ENCODE assay signal across 25 cellular contexts in the genomic region with DNA sequence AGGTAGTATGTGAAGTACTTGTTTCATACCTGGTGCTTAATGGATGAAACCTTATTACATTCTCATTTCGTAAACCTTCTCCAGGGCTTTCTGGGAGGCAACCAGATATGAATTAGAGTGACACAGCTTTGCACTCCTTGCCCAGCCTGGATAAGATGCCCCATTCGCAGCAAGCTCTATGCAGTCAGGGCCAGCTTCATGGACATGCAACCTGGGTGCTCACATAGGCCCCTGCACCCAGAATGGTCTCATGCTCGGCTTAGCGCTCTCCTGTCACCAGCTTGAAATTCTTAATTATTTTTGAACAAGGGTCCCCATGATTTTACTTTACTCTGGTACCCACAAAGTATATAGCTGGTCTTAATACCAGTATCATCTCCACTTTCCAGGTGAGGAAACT. TPM values are rescaled to one million over a fixed set of nuclear protein-coding genes. Genes with fewer than 3 reads are reported as not detected.
DNase-seq lines count a peak whose midpoint lies in the region; ATAC-seq and TF ChIP-seq lines count a peak whose summit lies in the region.
"Had no signal": no experiment of that assay in that cellular context is flagged by ENCODE, and none has a peak within 500 bp of the region (broad histone marks: within the 10 kb centered on the region; RNA-seq: fewer than 3 reads in every experiment).

No MANE protein-coding gene starts in this region.

- POLR2A ChIA-PET in naive thymus-derived CD4-positive, alpha-beta T cell (lab: Charles Lee), result no interaction called here

- CTCF ChIA-PET in naive thymus-derived CD4-positive, alpha-beta T cell (lab: Charles Lee), result interaction anchor here (1.7 kb wide), 1 partner anchor 29 kb away, joined by 5 read pairs; no protein-coding TSS in a partner anchor

- H3K9me3 ChIP-seq in esophagus squamous epithelium (peaks cover 0 to 7% (median 6%) of the 10 kb centered on the region in 3 donors), sigmoid colon (peaks cover 0 to 7% (median 0%) of the 10 kb centered on the region in 4 donors)
- peaks cover 0 to 8% (median 0%) of the 10 kb centered on the region in 3 experiments for H3K9me3 ChIP-seq in naive thymus-derived CD4-positive, alpha-beta T cell (ENCODE audit: control insufficient read depth in 2 of 3, low read length in 3 of 3)

- H3K4me3 ChIP-seq in esophagus squamous epithelium, result no peak overlapping the region
- no peak overlapping the region for H3K4me3 ChIP-seq in sigmoid colon
- H3K4me3 ChIP-seq in naive thymus-derived CD4-positive, alpha-beta T cell (ENCODE audit: low read length), result no peak overlapping the region
- H3K4me3 ChIP-seq: dorsolateral prefrontal cortex, K562, left lung, smooth muscle cell had no signal

- no peak for ATAC-seq in natural killer cell treated with Interleukin-12 subunit alpha and Interleukin-12 subunit beta and Interleukin-15 and Interleukin-18, amount 100 ng/mL, for 72 hours
- ATAC-seq in natural killer cell (no peak), GM21526 (IDR thresholded peaks at IDR 0.05; ENCODE audit: low FRiP score, unreplicated experiment) (no peak)
- no peak for ATAC-seq in naive thymus-derived CD4-positive, alpha-beta T cell
- ATAC-seq: activated naive CD8-positive, alpha-beta T cell treated with anti-CD3 and anti-CD28 coated beads, Interleukin-2, amount 50 U/mL, for 24 hours; K562; left lung; stimulated activated naive CD8-positive, alpha-beta T cell treated with anti-CD3 and anti-CD28 coated beads, Interleukin-15, Interleukin-2, amounts not matched to agents 100 U/mL and 50 U/mL, for 24 hours had no signal

- TF ChIP-seq EP300 in sigmoid colon (IDR thresholded peaks at IDR 0.05), result no peak

- peaks cover 18 to 35% of the 10 kb centered on the region in 2 donors for H3K4me1 Mint-ChIP-seq in natural killer cell treated with Interleukin-12 subunit alpha and Interleukin-12 subunit beta and Interleukin-15 and Interleukin-18, amount 100 ng/mL, for 72 hours (ENCODE audit: low read depth in 2 of 2)
- H3K4me1 Mint-ChIP-seq in natural killer cell, result peaks cover 12 to 39% of the 10 kb centered on the region in 2 donors
- H3K4me1 Mint-ChIP-seq in naive thymus-derived CD4-positive, alpha-beta T cell, result peaks cover 0 to 58% (median 0%) of the 10 kb centered on the region in 7 donors

- TF ChIP-seq POLR2A in esophagus squamous epithelium (IDR thresholded peaks at IDR 0.05), result no peak
- no peak for TF ChIP-seq POLR2A in sigmoid colon (IDR thresholded peaks at IDR 0.05)

- H3K27me3 ChIP-seq in esophagus squamous epithelium (peaks cover 0 to 15% (median 0%) of the 10 kb centered on the region in 4 donors), sigmoid colon (no peaks in the 10 kb centered on the region)
- H3K27me3 ChIP-seq in naive thymus-derived CD4-positive, alpha-beta T cell (ENCODE audit: control insufficient read depth in 2 of 2, insufficient read depth in 2 of 2, low read length in 2 of 2), result no peaks in the 10 kb centered on the region
- H3K27me3 ChIP-seq: dorsolateral prefrontal cortex, left lung had no signal

- peak; percentile 12 for DNase-seq in natural killer cell treated with Interleukin-12 subunit alpha and Interleukin-12 subunit beta and Interleukin-15 and Interleukin-18, amount 100 ng/mL, for 72 hours (ENCODE audit: low spot score)
- DNase-seq in natural killer cell, result no peak
- DNase-seq in esophagus squamous epithelium (lab: John Stamatoyannopoulos, UW), result no peak
- peak; percentile 9 for DNase-seq in sigmoid colon
- no peak for DNase-seq in iPS-NIHi7 (ENCODE audit: extremely low spot score)
- no peak for DNase-seq in naive thymus-derived CD4-positive, alpha-beta T cell
- no peak for DNase-seq in COLO829 (ENCODE audit: low spot score)
- DNase-seq: activated CD4-positive, alpha-beta T cell treated with anti-CD3 and anti-CD28 coated beads, Interleukin-2, amount 50 U/mL, for 48 hours; activated CD8-positive, alpha-beta memory T cell treated with anti-CD3 and anti-CD28 coated beads, Interleukin-2, amount 50 U/mL, for 4 hours; activated naive CD4-positive, alpha-beta T cell; activated naive CD8-positive, alpha-beta T cell treated with anti-CD3 and anti-CD28 coated beads, Interleukin-2, amount 50 U/mL, for 24 hours; COR-L47; dorsolateral prefrontal cortex; left lung; NCI-H1092 treated with DMSO at 0.1 percent for 48 hours; NCI-H1694 treated with DMSO at 0.1 percent for 48 hours; NCI-H82; occipital lobe; stimulated activated CD4-positive, alpha-beta T cell treated with anti-CD3 and anti-CD28 coated beads, Interleukin-2, amount 100 ng/mL, for 24 hours; T-helper 2 cell had no signal

- peaks cover 3% of the 10 kb centered on the region for H3K9me3 Mint-ChIP-seq in natural killer cell treated with Interleukin-12 subunit alpha and Interleukin-12 subunit beta and Interleukin-15 and Interleukin-18, amount 100 ng/mL, for 72 hours
- peaks cover 0 to 10% of the 10 kb centered on the region in 2 donors for H3K9me3 Mint-ChIP-seq in natural killer cell
- H3K9me3 Mint-ChIP-seq in naive thymus-derived CD4-positive, alpha-beta T cell, result peaks cover 0 to 20% (median 5%) of the 10 kb centered on the region in 11 donors

- peaks cover 0 to 2% of the 10 kb centered on the region in 2 donors for H3K27me3 Mint-ChIP-seq in natural killer cell treated with Interleukin-12 subunit alpha and Interleukin-12 subunit beta and Interleukin-15 and Interleukin-18, amount 100 ng/mL, for 72 hours
- peaks cover 9 to 13% of the 10 kb centered on the region in 2 donors for H3K27me3 Mint-ChIP-seq in natural killer cell (ENCODE audit: low read depth in 2 of 2)
- H3K27me3 Mint-ChIP-seq in naive thymus-derived CD4-positive, alpha-beta T cell, result peaks cover 0 to 16% (median 10%) of the 10 kb centered on the region in 5 donors

- no peak overlapping the region for H3K4me3 Mint-ChIP-seq in natural killer cell treated with Interleukin-12 subunit alpha and Interleukin-12 subunit beta and Interleukin-15 and Interleukin-18, amount 100 ng/mL, for 72 hours
- H3K4me3 Mint-ChIP-seq in natural killer cell, result no peak overlapping the region
- H3K4me3 Mint-ChIP-seq in naive thymus-derived CD4-positive, alpha-beta T cell, result no peak overlapping the region
- H3K4me3 Mint-ChIP-seq: activated naive CD8-positive, alpha-beta T cell treated with anti-CD3 and anti-CD28 coated beads, Interleukin-2, amount 50 U/mL, for 24 hours had no signal

- H3K27ac ChIP-seq in esophagus squamous epithelium (peak overlapping the region in 3 of 4 donors; percentile 66 to 88 (median 80)), sigmoid colon (peak overlapping the region; percentile 71 to 83 (median 76))
- no peak overlapping the region for H3K27ac ChIP-seq in naive thymus-derived CD4-positive, alpha-beta T cell (ENCODE audit: low read depth, low read length)

- H3K36me3 ChIP-seq in esophagus squamous epithelium (no peaks in the 10 kb centered on the region), sigmoid colon (no peaks in the 10 kb centered on the region)
- H3K36me3 ChIP-seq in naive thymus-derived CD4-positive, alpha-beta T cell (ENCODE audit: control insufficient read depth in 2 of 3, insufficient read depth in 3 of 3, low read length in 3 of 3), result no peaks in the 10 kb centered on the region
- H3K36me3 ChIP-seq: left lung had no signal

- WGBS in esophagus squamous epithelium, 2 donors, result 87 to 93% methylated on average over 4 of the region's 4 CpGs
- 95 to 97% methylated on average over 4 of the region's 4 CpGs for WGBS in sigmoid colon, 2 donors

- TF ChIP-seq CTCF in natural killer cell (IDR thresholded peaks at IDR 0.05) (no peak), esophagus squamous epithelium (IDR thresholded peaks at IDR 0.05) (no peak), sigmoid colon (IDR thresholded peaks at IDR 0.05) (no peak)

- H3K4me1 ChIP-seq in esophagus squamous epithelium, result peaks cover 0 to 41% (median 25%) of the 10 kb centered on the region in 3 donors
- peaks cover 0 to 49% (median 34%) of the 10 kb centered on the region in 4 donors for H3K4me1 ChIP-seq in sigmoid colon
- H3K4me1 ChIP-seq in naive thymus-derived CD4-positive, alpha-beta T cell (ENCODE audit: control insufficient read depth in 2 of 2, insufficient read depth in 2 of 2, low read length in 2 of 2), result no peaks in the 10 kb centered on the region

- intact Hi-C loops in natural killer cell (cut with micrococcal nuclease) (no loop called here), esophagus squamous epithelium (cut with DNase I) (no loop called here), sigmoid colon (cut with DNase I) (no loop called here)
- intact Hi-C loops in naive thymus-derived CD4-positive, alpha-beta T cell (cut with micrococcal nuclease), result no loop called here

- peak overlapping the region in 1 of 2 donors; percentile 51 for H3K27ac Mint-ChIP-seq in natural killer cell treated with Interleukin-12 subunit alpha and Interleukin-12 subunit beta and Interleukin-15 and Interleukin-18, amount 100 ng/mL, for 72 hours
- no peak overlapping the region for H3K27ac Mint-ChIP-seq in natural killer cell
- H3K27ac Mint-ChIP-seq in naive thymus-derived CD4-positive, alpha-beta T cell, result no peak overlapping the region
- H3K27ac Mint-ChIP-seq: activated naive CD8-positive, alpha-beta T cell treated with anti-CD3 and anti-CD28 coated beads, Interleukin-2, amount 50 U/mL, for 24 hours had no signal

- H3K36me3 Mint-ChIP-seq in natural killer cell treated with Interleukin-12 subunit alpha and Interleukin-12 subunit beta and Interleukin-15 and Interleukin-18, amount 100 ng/mL, for 72 hours, result peaks cover 18% of the 10 kb centered on the region
- H3K36me3 Mint-ChIP-seq in natural killer cell, result no peaks in the 10 kb centered on the region
- H3K36me3 Mint-ChIP-seq in naive thymus-derived CD4-positive, alpha-beta T cell, result peaks cover 0 to 32% (median 7%) of the 10 kb centered on the region in 5 donors

RNA-seq across cellular contexts. Expression of a gene that starts 11.3 kb away (rescaled TPM):
- under 1 TPM in 1 of 2 donors, not detected in 1; 0.08 TPM for total RNA-seq in natural killer cell treated with Interleukin-12 subunit alpha and Interleukin-12 subunit beta and Interleukin-15 and Interleukin-18, amount 100 ng/mL, for 72 hours
- total RNA-seq in natural killer cell, result not detected
- total RNA-seq in esophagus squamous epithelium, result 10 to 100 TPM in 2 of 4 donors, 1 to 10 TPM in 2; 1.6 to 34.1 (median 8.6) TPM
- total RNA-seq in sigmoid colon, result 100 to 1,000 TPM in 1 of 4 donors, 10 to 100 TPM in 3; 55.3 to 241 (median 82.5) TPM
- 10 to 100 TPM in 1 of 3 donors, 1 to 10 TPM in 1, under 1 TPM in 1; 0.46 to 12.0 (median 5.8) TPM for polyA plus RNA-seq in sigmoid colon
- 10 to 100 TPM in 1 of 5 experiments, not detected in 4; 12.5 TPM for total RNA-seq in naive thymus-derived CD4-positive, alpha-beta T cell
- not detected for polyA plus RNA-seq in naive thymus-derived CD4-positive, alpha-beta T cell
- total RNA-seq: K562, NCI-H460 had no signal
- polyA plus RNA-seq: K562 had no signal

Comparison
In these comparisons a context has a peak if more than half of its experiments do, and no peak if none do; other contexts are left out.
1. DNase-seq: peak in natural killer cell treated with Interleukin-12 subunit alpha and Interleukin-12 subunit beta and Interleukin-15 and Interleukin-18, amount 100 ng/mL, for 72 hours (single experiment) and sigmoid colon (single experiment); none in natural killer cell (single experiment), esophagus squamous epithelium (single experiment), iPS-NIHi7 (single experiment), naive thymus-derived CD4-positive, alpha-beta T cell (0 of 9) and COLO829 (single experiment).